ENCODE assay signal across 28 cellular contexts in the genomic region with DNA sequence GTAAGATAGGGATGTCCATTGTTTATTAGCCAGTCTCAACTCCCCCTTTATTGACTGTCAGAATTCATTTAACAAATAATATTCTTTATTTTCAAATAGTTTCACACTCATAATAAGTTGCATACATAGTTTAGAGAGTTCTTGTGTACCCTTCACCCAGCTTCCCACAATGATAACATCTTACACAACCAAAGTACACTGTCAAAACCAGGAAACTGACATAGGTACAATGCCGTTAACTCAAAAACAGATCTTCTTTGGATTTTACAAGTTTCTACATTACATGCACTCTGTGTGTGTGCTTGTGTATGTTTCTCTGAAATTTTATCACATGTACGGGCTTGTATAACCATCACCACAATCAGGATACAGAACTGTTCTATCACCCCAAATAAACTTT.
"Had no signal": no experiment of that assay in that cellular context is flagged by ENCODE, and none has a peak within 500 bp of the region (broad histone marks: within the 10 kb centered on the region; RNA-seq: fewer than 3 reads in every experiment).

No MANE protein-coding gene starts in this region.

- H3K27me3 ChIP-seq: colonic mucosa, esophagus squamous epithelium, foreskin keratinocyte, gastrocnemius medialis, gastroesophageal sphincter, heart left ventricle had no signal

- FAIRE-seq: colon, endometrium, endothelial cell of umbilical vein, frontal cortex had no signal

- H3K36me3 ChIP-seq: colonic mucosa, esophagus muscularis mucosa, esophagus squamous epithelium, gastrocnemius medialis, gastroesophageal sphincter, heart left ventricle, heart right ventricle had no signal

- H3K4me1 ChIP-seq: colonic mucosa, esophagus muscularis mucosa, esophagus squamous epithelium, foreskin keratinocyte, gastrocnemius medialis, gastroesophageal sphincter, heart left ventricle, heart right ventricle had no signal

- ATAC-seq: effector memory CD8-positive, alpha-beta T cell; esophagus mucosa; foreskin keratinocyte; gastrocnemius medialis; gastroesophageal sphincter; heart left ventricle; heart right ventricle had no signal

- H3K4me3 ChIP-seq: colonic mucosa, coronary artery, dorsolateral prefrontal cortex, esophagus muscularis mucosa, esophagus squamous epithelium, gastrocnemius medialis, gastroesophageal sphincter, heart left ventricle, heart right ventricle had no signal

- H3K9me3 ChIP-seq: colonic mucosa, esophagus squamous epithelium, gastrocnemius medialis, heart left ventricle had no signal

- DNase-seq: colonic mucosa; cortex of kidney; dermis blood vessel endothelial cell; dorsolateral prefrontal cortex; effector CD4-positive, alpha-beta T cell; effector CD8-positive, alpha-beta T cell; effector memory CD4-positive, alpha-beta T cell; effector memory CD8-positive, alpha-beta T cell; endodermal cell; erythroblast; esophagus squamous epithelium; foreskin fibroblast; foreskin keratinocyte; foreskin melanocyte; gastrocnemius medialis; glutamatergic neuron; head of caudate nucleus; heart left ventricle; heart right ventricle had no signal

- H3K27ac ChIP-seq: colonic mucosa, coronary artery, dorsolateral prefrontal cortex, epithelial cell of prostate, esophagus muscularis mucosa, esophagus squamous epithelium, foreskin keratinocyte, gastrocnemius medialis, gastroesophageal sphincter, heart left ventricle, heart right ventricle had no signal
